18 cellular contexts compared by ENCODE assay signal in the genomic region with DNA sequence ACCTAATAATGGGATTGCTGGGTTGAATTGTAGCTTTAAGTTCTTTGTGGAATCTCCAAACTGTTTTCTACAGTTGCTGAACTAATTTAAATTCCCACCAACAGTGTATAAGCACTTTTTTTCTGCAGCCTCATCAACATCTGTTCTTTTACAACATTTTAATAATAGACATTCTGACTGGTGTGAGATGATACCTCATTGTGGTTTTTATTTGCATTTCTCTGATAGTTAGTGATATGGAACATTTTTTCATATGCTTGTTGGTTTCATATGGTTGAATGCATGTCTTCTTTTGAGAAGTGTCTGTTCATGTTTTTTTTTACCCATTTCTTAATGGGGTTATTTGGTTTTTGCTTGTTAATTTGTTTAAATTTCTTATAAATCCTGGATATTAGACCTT.
"Had no signal": no experiment of that assay in that cellular context is flagged by ENCODE, and none has a peak within 500 bp of the region (broad histone marks: within the 10 kb centered on the region; RNA-seq: fewer than 3 reads in every experiment).

No MANE protein-coding gene starts in this region.

- H3K4me3 ChIP-seq: cardiac muscle cell, gastrocnemius medialis, ovary, right lobe of liver, smooth muscle cell, transverse colon, vagina had no signal

- ATAC-seq: activated CD8-positive, alpha-beta T cell treated with anti-CD3 and anti-CD28 coated beads for 36 hours; activated naive CD4-positive, alpha-beta T cell treated with anti-CD3 and anti-CD28 coated beads, Interleukin-2, amount 50 U/mL, for 72 hours; gastrocnemius medialis; naive thymus-derived CD4-positive, alpha-beta T cell; right lobe of liver; stimulated activated naive CD8-positive, alpha-beta T cell treated with anti-CD3 and anti-CD28 coated beads, Interleukin-15, Interleukin-2, amounts not matched to agents 100 U/mL and 50 U/mL, for 24 hours had no signal

- H3K9me3 ChIP-seq: gastrocnemius medialis, ovary, right lobe of liver, transverse colon, vagina had no signal

- H3K36me3 ChIP-seq: cardiac muscle cell, gastrocnemius medialis, ovary, right lobe of liver, transverse colon, vagina had no signal

- DNase-seq: activated CD4-positive, alpha-beta T cell treated with anti-CD3 and anti-CD28 coated beads for 4 hours; activated CD8-positive, alpha-beta memory T cell treated with anti-CD3 and anti-CD28 coated beads, Interleukin-2, amount 50 U/mL, for 4 hours; activated CD8-positive, alpha-beta T cell treated with anti-CD3 and anti-CD28 coated beads for 36 hours; activated effector memory CD4-positive, alpha-beta T cell treated with anti-CD3 and anti-CD28 coated beads, Interleukin-2, amount 50 U/mL, for 16 hours; activated T-cell treated with anti-CD3 and anti-CD28 coated beads, Interleukin-2, amount 50 U/mL, for 48 hours; endodermal cell; erythroblast; gastrocnemius medialis; mammary epithelial cell; naive thymus-derived CD4-positive, alpha-beta T cell; ovary; right lobe of liver; stimulated activated naive CD8-positive, alpha-beta T cell treated with anti-CD3 and anti-CD28 coated beads, Interleukin-15, Interleukin-2, amounts not matched to agents 100 U/mL and 50 U/mL, for 24 hours; transverse colon had no signal

- H3K27me3 ChIP-seq: cardiac muscle cell, gastrocnemius medialis, right lobe of liver, transverse colon, vagina had no signal

- H3K4me1 ChIP-seq: gastrocnemius medialis, right lobe of liver, transverse colon, vagina had no signal

- H3K4me2 ChIP-seq: smooth muscle cell had no signal

- H3K27ac ChIP-seq: cardiac muscle cell, gastrocnemius medialis, ovary, right lobe of liver, transverse colon, vagina had no signal
